In genomic region chr4:109886303-109886702, GRCh38 we compare ENCODE assay signal across 34 cellular contexts. TPM values are rescaled to one million over a fixed set of nuclear protein-coding genes. Genes with fewer than 3 reads are reported as not detected.
"Had no signal": no experiment of that assay in that cellular context is flagged by ENCODE, and none has a peak within 500 bp of the region (broad histone marks: within the 10 kb centered on the region; RNA-seq: fewer than 3 reads in every experiment).

No MANE protein-coding gene starts in this region.

- FAIRE-seq: bronchial epithelial cell, colon, frontal cortex, TTC549 had no signal

- H3K4me3 ChIP-seq: ascending aorta, heart left ventricle had no signal

- H3K27ac ChIP-seq: ascending aorta, brain microvascular endothelial cell, epithelial cell of prostate, heart left ventricle, VCaP had no signal

- H3K4me1 ChIP-seq: ascending aorta, heart left ventricle had no signal

- H3K27me3 ChIP-seq: ascending aorta, brain microvascular endothelial cell, heart left ventricle had no signal

- H3K9me3 ChIP-seq: ascending aorta, heart left ventricle had no signal

- DNase-seq: activated CD4-positive, alpha-beta memory T cell treated with anti-CD3 and anti-CD28 coated beads, Interleukin-2, amount 10 ng/mL, durations not matched to agents 7 days and 5 days; activated CD4-positive, alpha-beta T cell treated with anti-CD3 and anti-CD28 coated beads for 1 hour; activated CD4-positive, alpha-beta T cell treated with anti-CD3 and anti-CD28 coated beads for 4 hours; activated CD4-positive, alpha-beta T cell treated with anti-CD3 and anti-CD28 coated beads, Interleukin-2, amount 10 ng/mL, durations not matched to agents 7 days and 5 days; activated CD4-positive, alpha-beta T cell treated with anti-CD3 and anti-CD28 coated beads, Interleukin-2, amount 50 U/mL, for 4 hours; activated CD8-positive, alpha-beta memory T cell treated with anti-CD3 and anti-CD28 coated beads, Interleukin-2, amount 50 U/mL, for 48 hours; activated gamma-delta T cell; activated naive CD4-positive, alpha-beta T cell; activated naive CD4-positive, alpha-beta T cell treated with anti-CD3 and anti-CD28 coated beads, Interleukin-2, amount 10 ng/mL, durations not matched to agents 7 days and 5 days; activated naive CD8-positive, alpha-beta T cell treated with anti-CD3 and anti-CD28 coated beads, Interleukin-2, amount 10 ng/mL, durations not matched to agents 7 days and 5 days; activated T-cell treated with anti-CD3 and anti-CD28 coated beads for 4 hours; activated T-cell treated with anti-CD3 and anti-CD28 coated beads, Interleukin-2, amount 50 U/mL, for 24 hours; activated T-cell treated with anti-CD3 and anti-CD28 coated beads, Interleukin-2, amount 50 U/mL, for 72 hours; brain microvascular endothelial cell; cortex of kidney; dermis blood vessel endothelial cell; effector CD4-positive, alpha-beta T cell; effector memory CD8-positive, alpha-beta T cell; foreskin fibroblast; glutamatergic neuron; heart left ventricle; T-helper 2 cell had no signal

- H3K36me3 ChIP-seq: ascending aorta, brain microvascular endothelial cell, heart left ventricle had no signal

- ATAC-seq: activated naive CD4-positive, alpha-beta T cell treated with anti-CD3 and anti-CD28 coated beads, Interleukin-2, amount 50 U/mL, for 72 hours; activated T-cell treated with anti-CD3 and anti-CD28 coated beads, Interleukin-2, amount 50 U/mL, for 72 hours; effector memory CD8-positive, alpha-beta T cell; heart left ventricle; WTC11 had no signal

RNA-seq across cellular contexts. Expression of gene EGF, which starts 26.4 kb away (rescaled TPM):
- total RNA-seq: activated CD4-positive, alpha-beta memory T cell treated with anti-CD3 and anti-CD28 coated beads, Interleukin-2, amount 10 ng/mL, durations not matched to agents 7 days and 5 days; activated CD4-positive, alpha-beta T cell treated with anti-CD3 and anti-CD28 coated beads, Interleukin-2, amount 10 ng/mL, durations not matched to agents 7 days and 5 days; activated naive CD4-positive, alpha-beta T cell treated with anti-CD3 and anti-CD28 coated beads, Interleukin-2, amount 50 U/mL, for 72 hours; activated naive CD8-positive, alpha-beta T cell treated with anti-CD3 and anti-CD28 coated beads, Interleukin-2, amount 10 ng/mL, durations not matched to agents 7 days and 5 days; activated T-cell treated with anti-CD3 and anti-CD28 coated beads, Interleukin-2, amount 50 U/mL, for 72 hours; ascending aorta; T-helper 1 cell treated with Interleukin-12 subunit alpha and Interleukin-12 subunit beta and Interleukin-4 antibody, amounts not matched to agents 30 ng/mL and 1 ng/mL, for 36 hours had no signal

RNA-seq across cellular contexts. Expression of gene LRIT3, which starts 38.4 kb away (rescaled TPM):
- total RNA-seq: ascending aorta, cardiac septum, frontal cortex, heart left ventricle had no signal

RNA-seq across cellular contexts. Expression of gene RRH, which starts 58.5 kb away (rescaled TPM):
- total RNA-seq: activated naive CD8-positive, alpha-beta T cell treated with anti-CD3 and anti-CD28 coated beads, Interleukin-2, amount 10 ng/mL, durations not matched to agents 7 days and 5 days; ascending aorta; chondrocyte; dermis blood vessel endothelial cell; T-helper 1 cell treated with Interleukin-12 subunit alpha and Interleukin-12 subunit beta and Interleukin-4 antibody, amounts not matched to agents 30 ng/mL and 1 ng/mL, for 36 hours; WTC11 had no signal
